In the genomic region with DNA sequence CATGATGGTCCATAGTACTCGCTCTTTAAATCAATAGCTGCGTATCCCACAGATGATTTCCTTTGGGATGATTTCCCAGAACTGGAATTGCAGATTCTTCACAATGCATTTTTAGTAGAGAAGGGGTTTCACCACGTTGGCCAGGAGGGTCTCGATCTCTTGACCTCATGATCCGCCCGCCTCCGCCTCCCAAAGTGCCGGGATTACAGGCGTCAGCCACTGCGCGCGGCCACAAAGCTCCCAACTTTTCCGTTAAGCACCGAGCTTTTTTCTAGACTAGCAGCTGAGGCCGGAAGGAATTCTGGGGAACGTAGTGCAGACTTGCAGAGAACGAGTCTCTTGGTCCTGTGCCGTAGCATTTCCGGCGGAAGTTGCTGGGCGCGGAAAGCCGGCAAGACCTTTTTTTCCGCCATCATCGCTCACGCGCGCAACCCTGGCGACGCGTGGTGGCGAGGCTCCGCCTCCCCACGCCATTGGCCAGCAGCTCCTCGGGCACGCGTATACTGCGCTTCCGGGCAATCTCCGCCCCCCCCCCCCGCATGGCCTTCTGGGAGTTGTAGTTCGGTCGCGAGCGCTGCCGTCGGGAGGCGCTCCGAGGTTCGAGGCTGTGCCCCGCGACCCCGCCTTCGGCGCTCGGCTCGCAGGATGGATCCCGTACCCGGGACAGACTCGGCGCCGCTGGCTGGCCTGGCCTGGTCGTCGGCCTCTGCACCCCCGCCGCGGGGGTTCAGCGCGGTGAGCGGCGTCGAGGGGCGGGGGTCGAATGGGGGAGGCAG, we compare ENCODE assay signal across 8 cellular contexts. TPM values are rescaled to one million over a fixed set of nuclear protein-coding genes. Genes with fewer than 3 reads are reported as not detected.
A peak's percentile ranks its signal among the peaks of the same experiment; 100 is the strongest.
DNase-seq lines count a peak whose midpoint lies in the region; ATAC-seq, FAIRE-seq and TF ChIP-seq lines count a peak whose summit lies in the region.

Gene MVB12A, plus strand, starts transcription at position 557 of the 776 bp plus-strand sequence. Its CDS starts 89 bp downstream, at position 646.

- TF ChIP-seq CTCF in GM10266 (IDR thresholded peaks at IDR 0.05; ENCODE audit: control insufficient read depth, insufficient read depth, low read depth, missing control alignments) (no peak), pancreas (IDR thresholded peaks at IDR 0.05) (no peak), tibial artery (IDR thresholded peaks at IDR 0.05) (no peak)

- FAIRE-seq in pancreas (lab: Jason Lieb, UNC) = peak; percentile 89

- intact Hi-C loops in Right ventricle myocardium superior (cut with DNase I) = no loop called here
- intact Hi-C loops in pancreas (cut with DNase I) = no loop called here
- intact Hi-C loops in tibial artery (cut with DNase I; ENCODE audit: low total_unique reads) = loop anchor here (5.0 kb wide), 1 partner anchor 48 kb away; no protein-coding TSS in a partner anchor

- H3K9ac ChIP-seq in adipocyte (ENCODE audit: low read length) = peak within 1 kb of the TSS; percentile 90

- H3K9me3 ChIP-seq in adipocyte (ENCODE audit: control insufficient read depth, low read length) (no peaks in the 10 kb centered on the region), pancreas (no peaks in the 10 kb centered on the region), tibial artery (no peaks in the 10 kb centered on the region)

- H3K27ac ChIP-seq in pancreas = peak within 1 kb of the TSS; percentile 31 to 84 (median 62)
- H3K27ac ChIP-seq in tibial artery = peak within 1 kb of the TSS; percentile 66 to 82

- 0 to 1% methylated on average over 52 to 74 of the region's 74 CpGs for WGBS in pancreas, 2 donors

- H3K36me3 ChIP-seq in adipocyte (ENCODE audit: control insufficient read depth, insufficient read depth, low read length, severe bottlenecking) (peaks cover 6% of the 10 kb centered on the region), pancreas (peaks cover 0 to 3% (median 0%) of the 10 kb centered on the region in 3 donors), tibial artery (peaks cover 0 to 9% (median 0%) of the 10 kb centered on the region in 3 donors)

- H3K27me3 ChIP-seq in adipocyte (replicated peaks; ENCODE audit: control insufficient read depth, insufficient read depth, low read length) = no peaks in the 10 kb centered on the region
- H3K27me3 ChIP-seq in pancreas = no peaks in the 10 kb centered on the region
- H3K27me3 ChIP-seq in tibial artery = no peaks in the 10 kb centered on the region

- H3K4me3 ChIP-seq in adipocyte (ENCODE audit: low read length) = peak within 1 kb of the TSS; percentile 96
- H3K4me3 ChIP-seq in pancreas = peak within 1 kb of the TSS; percentile 70 to 90 (median 86)
- peak within 1 kb of the TSS; percentile 66 to 88 for H3K4me3 ChIP-seq in tibial artery

- peaks cover 18% of the 10 kb centered on the region for H3K4me1 ChIP-seq in adipocyte (ENCODE audit: control insufficient read depth, insufficient read depth, low read length)
- H3K4me1 ChIP-seq in pancreas = peaks cover 0 to 5% (median 0%) of the 10 kb centered on the region in 3 donors
- H3K4me1 ChIP-seq in tibial artery = peaks cover 0 to 15% (median 7%) of the 10 kb centered on the region in 4 donors

- ATAC-seq in HG02763 (IDR thresholded peaks at IDR 0.05; ENCODE audit: unreplicated experiment) = peak; percentile 90
- peak; percentile 99 for ATAC-seq in Right ventricle myocardium superior (ENCODE audit: poor library complexity)
- ATAC-seq in pancreas = peak; percentile 97 to 98 (median 98)

- DNase-seq in GM10266 (ENCODE audit: extremely low spot score) = peak; percentile 98
- DNase-seq in NCI-H1436 (lab: John Stamatoyannopoulos, UW) = peak; percentile 97
- DNase-seq in T follicular helper cell (ENCODE audit: low read depth) = peak; percentile 94
- DNase-seq in adipocyte (ENCODE audit: low read depth) = peak; percentile 99
- DNase-seq in Right ventricle myocardium superior = peak; percentile 98
- DNase-seq in pancreas = peak; percentile 94 to 98 (median 98)
- peak; percentile 96 to 99 for DNase-seq in tibial artery

RNA-seq across cellular contexts. Expression of gene MVB12A, which starts in this region (rescaled TPM):
- total RNA-seq in Right ventricle myocardium superior (20.3 TPM), pancreas (10 to 100 TPM; 20.6 to 27.3 (median 23.5) TPM)
- polyA plus RNA-seq in pancreas = 10 to 100 TPM; 43.7 to 58.7 TPM

Comparison
In these comparisons a context has a peak if more than half of its experiments do, and no peak if none do; other contexts are left out.
1. Peak in every context shown above with its lines: DNase-seq, ATAC-seq, H3K4me3 ChIP-seq and H3K27ac ChIP-seq.